ENCODE assay signal across 18 cellular contexts in genomic region chr20:58630063-58630462, GRCh38. TPM values are rescaled to one million over a fixed set of nuclear protein-coding genes. Genes with fewer than 3 reads are reported as not detected.
A peak's percentile ranks its signal among the peaks of the same experiment; 100 is the strongest.
DNase-seq lines count a peak whose midpoint lies in the region; ATAC-seq, FAIRE-seq and TF ChIP-seq lines count a peak whose summit lies in the region.
"Had no signal": no experiment of that assay in that cellular context is flagged by ENCODE, and none has a peak within 500 bp of the region (broad histone marks: within the 10 kb centered on the region; RNA-seq: fewer than 3 reads in every experiment).

No MANE protein-coding gene starts in this region.

- peak overlapping the region; percentile 24 for H2AK5ac ChIP-seq in mesenchymal stem cell (ENCODE audit: low read length, severe bottlenecking)

- H3K18ac ChIP-seq in mesenchymal stem cell (ENCODE audit: low read depth in 1 of 2, low read length in 2 of 2), result no peak overlapping the region

- no peak overlapping the region for H2BK5ac ChIP-seq in mesenchymal stem cell (ENCODE audit: low read depth, low read length, poor library complexity, severe bottlenecking)

- no peaks in the 10 kb centered on the region for H3K36me3 ChIP-seq in bronchial epithelial cell (ENCODE audit: control insufficient read depth, insufficient read depth, low read length)
- no peaks in the 10 kb centered on the region for H3K36me3 ChIP-seq in mesenchymal stem cell (ENCODE audit: control insufficient read depth in 1 of 2, insufficient read depth in 2 of 2, low read depth in 1 of 2, low read length in 2 of 2)
- H3K36me3 ChIP-seq: BLaER1, Peyer's patch, prostate gland had no signal

- peaks cover 17% of the 10 kb centered on the region for H3K4me1 ChIP-seq in mesenchymal stem cell (ENCODE audit: control insufficient read depth, insufficient read depth, low read depth, low read length)
- H3K4me1 ChIP-seq: Peyer's patch, prostate gland had no signal

- no peak overlapping the region for H3K4ac ChIP-seq in mesenchymal stem cell (ENCODE audit: low read depth in 1 of 2, low read length in 2 of 2)

- ATAC-seq in HG03139 (IDR thresholded peaks at IDR 0.05; ENCODE audit: unreplicated experiment) (no peak), HG03108 (IDR thresholded peaks at IDR 0.05; ENCODE audit: unreplicated experiment) (no peak)
- ATAC-seq: GM23338 had no signal

- H2AFZ ChIP-seq in mesenchymal stem cell (ENCODE audit: low read depth, low read length), result no peak overlapping the region
- H2AFZ ChIP-seq: GM23338 had no signal

- H3K23ac ChIP-seq in mesenchymal stem cell (ENCODE audit: low read length in 2 of 2), result no peak overlapping the region

- FAIRE-seq in bronchial epithelial cell (lab: Jason Lieb, UNC), result no peak
- FAIRE-seq: frontal cortex, G401.6, islet of Langerhans had no signal

- no peak overlapping the region for H2BK120ac ChIP-seq in mesenchymal stem cell (ENCODE audit: low read depth, low read length)

- peak; percentile 67 for DNase-seq in AG20443 (ENCODE audit: low spot score)
- DNase-seq in NCI-H226, result peak; percentile 59
- peak; percentile 82 for DNase-seq in bronchial epithelial cell (ENCODE audit: low read depth)
- peak; percentile 27 for DNase-seq in mesenchymal stem cell
- DNase-seq in T-helper 2 cell, result no peak
- no peak for DNase-seq in T-helper 1 cell
- DNase-seq: activated naive CD4-positive, alpha-beta T cell treated with Interleukin-2 at 50 U/mL for 16 hours; NCI-H1092; stimulated activated CD4-positive, alpha-beta T cell treated with anti-CD3 and anti-CD28 coated beads, Interleukin-1b, Interleukin-23, amount 100 ng/mL, for 48 hours had no signal

- H3K4me3 ChIP-seq in bronchial epithelial cell (ENCODE audit: low read depth, low read length), result no peak overlapping the region
- H3K4me3 ChIP-seq in mesenchymal stem cell (ENCODE audit: insufficient read depth in 1 of 2, low read depth in 1 of 2, low read length in 2 of 2), result no peak overlapping the region
- H3K4me3 ChIP-seq: BLaER1, GM23338, Peyer's patch, prostate gland had no signal

- H2BK12ac ChIP-seq in mesenchymal stem cell (ENCODE audit: low read length in 2 of 2), result peak overlapping the region in 1 of 2 experiments; percentile 32

- H3K9ac ChIP-seq in mesenchymal stem cell (ENCODE audit: low read length), result no peak overlapping the region
- H3K9ac ChIP-seq: BLaER1 had no signal

- TF ChIP-seq CTCF in bronchial epithelial cell (IDR thresholded peaks at IDR 0.05; ENCODE audit: insufficient read depth, low read length, severe bottlenecking), result no peak

- H3K27ac ChIP-seq in mesenchymal stem cell (ENCODE audit: low read length, poor library complexity, severe bottlenecking), result no peak overlapping the region
- H3K27ac ChIP-seq: BLaER1, Peyer's patch, prostate gland had no signal

- H3K14ac ChIP-seq in mesenchymal stem cell (ENCODE audit: low read length in 2 of 2), result peak overlapping the region in 1 of 2 experiments; percentile 76

- H3K4me2 ChIP-seq in mesenchymal stem cell (ENCODE audit: low read length, poor library complexity, severe bottlenecking), result no peak overlapping the region
- H3K4me2 ChIP-seq: BLaER1, GM23338 had no signal

- H3K79me1 ChIP-seq in mesenchymal stem cell (replicated peaks; ENCODE audit: low read length, poor library complexity, severe bottlenecking), result no peaks in the 10 kb centered on the region

- H4K91ac ChIP-seq in mesenchymal stem cell (ENCODE audit: low read length), result no peak overlapping the region

- no peaks in the 10 kb centered on the region for H3K9me3 ChIP-seq in mesenchymal stem cell (ENCODE audit: control insufficient read depth, low read length)
- H3K9me3 ChIP-seq: BLaER1, Peyer's patch, prostate gland had no signal

- H3K27me3 ChIP-seq in bronchial epithelial cell (ENCODE audit: control insufficient read depth, insufficient read depth, low read length) (no peaks in the 10 kb centered on the region), mesenchymal stem cell (ENCODE audit: control insufficient read depth in 1 of 2, insufficient read depth in 1 of 2, low read length in 2 of 2) (no peaks in the 10 kb centered on the region)
- H3K27me3 ChIP-seq: BLaER1, Peyer's patch had no signal

- H2BK15ac ChIP-seq in mesenchymal stem cell (ENCODE audit: low read depth, poor library complexity, severe bottlenecking), result no peak overlapping the region

- 22% methylated on average over 4 of the region's 4 CpGs for WGBS in mesenchymal stem cell

- no peak overlapping the region for H4K8ac ChIP-seq in mesenchymal stem cell (ENCODE audit: low read length)

RNA-seq across cellular contexts. Expression of gene STX16, which starts 21.0 kb away (rescaled TPM):
- 47.7 and 64.4 TPM in 2 replicates for total RNA-seq in bronchial epithelial cell
- 42.4 TPM for polyA plus RNA-seq in mesenchymal stem cell (2013, experiment 1 of 2)
- 40.7 TPM for polyA plus RNA-seq in mesenchymal stem cell (2013, experiment 2 of 2)

Comparison
In these comparisons a context has a peak if more than half of its experiments do, and no peak if none do; other contexts are left out.
1. DNase-seq: peak in AG20443 (single experiment), NCI-H226 (single experiment), bronchial epithelial cell (single experiment) and mesenchymal stem cell (single experiment); none in T-helper 2 cell (0 of 5) and T-helper 1 cell (0 of 5).